ENCODE assay signal across 12 cellular contexts in the genomic region with DNA sequence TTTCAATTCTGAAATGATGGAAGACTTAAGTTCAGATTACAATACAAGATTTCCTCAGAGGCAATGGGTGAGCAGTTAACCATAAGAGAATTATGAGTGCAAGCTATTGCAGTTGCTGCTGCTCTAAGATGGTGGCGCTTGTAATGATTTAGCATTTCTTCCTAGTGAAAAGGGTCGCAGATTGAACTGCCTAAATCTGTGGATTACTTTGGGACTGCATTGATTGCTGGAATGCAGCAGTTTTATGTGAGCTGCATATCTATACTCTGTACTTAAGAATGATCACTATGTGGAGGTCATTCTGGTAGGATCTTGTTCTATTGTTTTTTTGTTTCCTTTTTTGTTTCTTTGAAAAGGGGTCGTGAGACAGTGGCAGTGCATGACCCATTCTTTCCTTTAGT. TPM values are rescaled to one million over a fixed set of nuclear protein-coding genes. Genes with fewer than 3 reads are reported as not detected.
DNase-seq lines count a peak whose midpoint lies in the region; FAIRE-seq and TF ChIP-seq lines count a peak whose summit lies in the region.
"Had no signal": no experiment of that assay in that cellular context is flagged by ENCODE, and none has a peak within 500 bp of the region (broad histone marks: within the 10 kb centered on the region; RNA-seq: fewer than 3 reads in every experiment).

No MANE protein-coding gene starts in this region.

- peaks cover 90% of the 10 kb centered on the region for H4K20me1 ChIP-seq in OCI-LY3 (ENCODE audit: insufficient read depth, low read length)

- peak overlapping the region; percentile 33 for H3K4me2 ChIP-seq in OCI-LY3 (ENCODE audit: low read length)

- H3K9ac ChIP-seq in OCI-LY3 (ENCODE audit: low read length), result no peak overlapping the region

- peaks cover 68% of the 10 kb centered on the region for H3K4me1 Mint-ChIP-seq in osteocyte (ENCODE audit: unreplicated experiment)

- FAIRE-seq in HTR-8/SVneo (lab: Jason Lieb, UNC), result no peak

- no peaks in the 10 kb centered on the region for H3K36me3 ChIP-seq in OCI-LY3 (replicated peaks; ENCODE audit: low read depth, low read length)

- H3K4me1 ChIP-seq in OCI-LY3 (ENCODE audit: low read length), result peaks cover 25% of the 10 kb centered on the region

- no peaks in the 10 kb centered on the region for H3K27me3 ChIP-seq in OCI-LY3 (ENCODE audit: low read depth, low read length)

- H3K27me3 Mint-ChIP-seq in osteocyte (ENCODE audit: unreplicated experiment), result no peaks in the 10 kb centered on the region
- H3K27me3 Mint-ChIP-seq: activated B cell treated with CpG ODN at 0.5 μM for 24 hours had no signal

- H2AFZ ChIP-seq in OCI-LY3 (ENCODE audit: low read depth, low read length), result no peak overlapping the region

- no peak overlapping the region for H3K4me3 ChIP-seq in OCI-LY3 (ENCODE audit: low read length)

- no peak overlapping the region for H3K27ac ChIP-seq in OCI-LY3 (ENCODE audit: low read length)
- H3K27ac ChIP-seq: RWPE1 had no signal

- peak; percentile 28 for DNase-seq in NCI-H82 (lab: John Stamatoyannopoulos, UW)
- no peak for DNase-seq in NCI-H82 treated with DMSO at 0.1 percent for 48 hours (lab: John Stamatoyannopoulos, UW; ENCODE audit: unreplicated experiment)
- peak; percentile 20 for DNase-seq in fibroblast of gingiva (ENCODE audit: low read depth)
- no peak for DNase-seq in osteocyte (ENCODE audit: extremely low spot score, unreplicated experiment)
- DNase-seq in dedifferentiated amniotic fluid mesenchymal stem cell (ENCODE audit: extremely low spot score), result no peak
- DNase-seq in HTR-8/SVneo (ENCODE audit: insufficient read length, low spot score), result no peak
- no peak for DNase-seq in NCI-H187 (lab: John Stamatoyannopoulos, UW)
- DNase-seq: activated B cell treated with CpG ODN at 0.5 μM for 24 hours, DMS79, KBM-7 had no signal

- peaks cover 4% of the 10 kb centered on the region for H3K36me3 Mint-ChIP-seq in osteocyte (ENCODE audit: unreplicated experiment)

- peak overlapping the region; percentile 17 for H3K27ac Mint-ChIP-seq in osteocyte (ENCODE audit: unreplicated experiment)
- H3K27ac Mint-ChIP-seq: activated B cell treated with CpG ODN at 0.5 μM for 24 hours had no signal

- no peaks in the 10 kb centered on the region for H3K9me3 ChIP-seq in OCI-LY3 (ENCODE audit: insufficient read depth, low read length)

- TF ChIP-seq CTCF in OCI-LY3 (IDR thresholded peaks at IDR 0.05; ENCODE audit: low read depth, low read length) (no peak), osteocyte (IDR thresholded peaks at IDR 0.05) (no peak)

- H3K9me3 Mint-ChIP-seq in osteocyte (ENCODE audit: unreplicated experiment), result no peaks in the 10 kb centered on the region
- H3K9me3 Mint-ChIP-seq: activated B cell treated with CpG ODN at 0.5 μM for 24 hours had no signal

- no peak overlapping the region for H3K4me3 Mint-ChIP-seq in osteocyte (ENCODE audit: unreplicated experiment)
- H3K4me3 Mint-ChIP-seq: activated B cell treated with CpG ODN at 0.5 μM for 24 hours had no signal

- peaks cover 100% of the 10 kb centered on the region for H3K79me2 ChIP-seq in OCI-LY3 (ENCODE audit: low read length)

RNA-seq across cellular contexts. Expression of gene SCAF8, which starts 5.3 kb away (rescaled TPM):
- 46.1 and 46.6 TPM in 2 replicates for total RNA-seq in osteocyte

Comparison
In these comparisons a context has a peak if more than half of its experiments do, and no peak if none do; other contexts are left out.
1. DNase-seq: peak in NCI-H82 (single experiment) and fibroblast of gingiva (single experiment); none in NCI-H82 treated with DMSO at 0.1 percent for 48 hours (single experiment), osteocyte (single experiment), dedifferentiated amniotic fluid mesenchymal stem cell (single experiment), HTR-8/SVneo (single experiment) and NCI-H187 (0 of 2).